12 cellular contexts compared by ENCODE assay signal in the genomic region with DNA sequence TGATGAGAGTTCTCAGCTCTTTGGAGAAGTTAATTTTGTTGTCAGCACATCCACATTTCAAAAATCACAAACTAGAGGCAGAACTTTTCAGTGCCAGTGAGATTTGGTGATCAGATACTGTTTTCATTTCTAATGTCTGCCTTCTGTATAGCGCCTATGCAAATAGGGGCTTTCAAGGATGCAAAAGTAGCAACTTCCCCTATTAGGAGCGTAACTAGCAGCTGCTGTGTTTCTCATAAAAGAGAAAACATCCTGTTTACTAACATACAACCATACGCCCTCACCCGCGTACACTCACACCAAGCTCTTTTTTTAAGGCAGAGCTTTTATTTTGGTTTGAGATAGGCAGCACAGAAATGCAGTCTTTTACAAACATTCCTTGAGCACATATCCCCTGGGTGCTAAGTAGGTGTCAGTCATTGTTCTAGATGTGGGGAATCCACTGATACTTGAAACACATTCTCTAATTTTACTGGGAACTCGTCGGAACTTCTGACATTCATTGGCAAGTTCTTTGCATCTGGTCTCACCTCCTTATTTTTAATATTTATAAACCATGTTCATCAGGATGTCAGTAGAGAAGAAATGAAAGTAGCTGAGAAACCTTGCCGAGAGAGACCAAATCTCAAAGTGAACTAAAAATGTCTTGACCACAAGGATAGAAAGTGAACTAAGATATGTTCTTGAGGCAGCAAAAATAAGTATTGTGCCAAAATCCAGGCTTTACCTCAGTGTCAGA.
DNase-seq lines count a peak whose midpoint lies in the region; ATAC-seq lines count a peak whose summit lies in the region.
"Had no signal": no experiment of that assay in that cellular context is flagged by ENCODE, and none has a peak within 500 bp of the region (broad histone marks: within the 10 kb centered on the region; RNA-seq: fewer than 3 reads in every experiment).

No MANE protein-coding gene starts in this region.

- ATAC-seq in GM18502 (IDR thresholded peaks at IDR 0.05; ENCODE audit: poor library complexity, unreplicated experiment) = peak; percentile 91
- ATAC-seq in GM21717 (IDR thresholded peaks at IDR 0.05; ENCODE audit: unreplicated experiment) = peak; percentile 84
- ATAC-seq in HG03439 (IDR thresholded peaks at IDR 0.05; ENCODE audit: unreplicated experiment) = peak; percentile 96
- peak; percentile 48 for ATAC-seq in esophagus mucosa

- DNase-seq in NCI-H774 (lab: John Stamatoyannopoulos, UW) = no peak
- DNase-seq in NCI-H1694 (lab: John Stamatoyannopoulos, UW) = no peak
- DNase-seq in activated naive CD4-positive, alpha-beta T cell (lab: John Stamatoyannopoulos, UW) = no peak
- no peak for DNase-seq in MV-4-11 (lab: John Stamatoyannopoulos, UW)
- DNase-seq: activated CD4-positive, CD25-positive, alpha-beta regulatory T cell treated with anti-CD3 and anti-CD28 coated beads, Interleukin-2, amount 50 U/mL, for 72 hours; activated gamma-delta T cell treated with Interleukin-2 at 50 U/mL for 16 hours; colonic mucosa; NCI-H187 had no signal
